1 cellular context compared by ENCODE assay signal in genomic region chr12:12841428-12841827, GRCh38. TPM values are rescaled to one million over a fixed set of nuclear protein-coding genes. Genes with fewer than 3 reads are reported as not detected.
"Had no signal": no experiment of that assay in that cellular context is flagged by ENCODE, and none has a peak within 500 bp of the region (broad histone marks: within the 10 kb centered on the region; RNA-seq: fewer than 3 reads in every experiment).

No MANE protein-coding gene starts in this region.

RNA-seq across cellular contexts. Expression of gene GPRC5A, which starts 49.9 kb away (rescaled TPM):
- total RNA-seq: T-helper 1 cell treated with Interleukin-12 subunit alpha and Interleukin-12 subunit beta and Interleukin-4 antibody, amounts not matched to agents 30 ng/mL and 1 ng/mL, for 36 hours had no signal
